Comparison of ENCODE assay signal across 14 cellular contexts in the genomic region with DNA sequence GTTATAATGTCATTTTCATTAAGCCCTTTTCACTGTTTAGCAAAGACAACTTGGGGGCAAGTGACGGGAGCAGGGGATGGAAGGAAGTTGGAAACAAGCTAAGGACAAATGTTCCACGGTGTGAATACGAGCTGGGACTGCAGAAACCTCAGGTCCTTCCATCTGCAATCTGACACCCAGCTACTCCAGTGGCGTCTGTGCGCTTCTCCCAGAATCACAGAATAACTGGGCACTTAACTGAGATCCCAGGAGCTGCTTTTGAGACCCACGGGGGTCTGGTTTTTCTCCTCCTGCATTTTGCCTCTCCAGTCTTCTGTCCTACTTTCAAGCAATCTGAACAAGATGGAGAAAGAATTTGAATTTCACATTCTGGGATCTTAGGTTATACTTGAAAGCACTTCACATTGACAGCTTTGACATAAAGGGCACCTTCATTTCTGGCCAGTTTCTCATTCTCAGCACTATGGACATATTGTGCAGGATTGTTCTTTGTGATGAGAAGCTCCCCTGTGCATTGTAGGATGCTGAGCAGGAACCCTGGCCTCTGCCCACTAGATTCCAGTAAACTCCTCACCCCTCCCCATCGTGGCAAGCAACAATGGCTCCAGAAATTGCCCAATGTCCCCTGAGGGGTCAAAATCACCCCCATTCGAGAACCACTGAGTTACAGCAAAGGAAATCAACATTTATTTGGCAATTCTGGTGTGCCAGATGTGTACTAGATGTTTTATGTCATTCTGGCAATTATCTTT.
DNase-seq lines count a peak whose midpoint lies in the region; ATAC-seq and TF ChIP-seq lines count a peak whose summit lies in the region.
"Had no signal": no experiment of that assay in that cellular context is flagged by ENCODE, and none has a peak within 500 bp of the region (broad histone marks: within the 10 kb centered on the region; RNA-seq: fewer than 3 reads in every experiment).

No MANE protein-coding gene starts in this region.

- no peak overlapping the region for H2AFZ ChIP-seq in mesenchymal stem cell (ENCODE audit: low read depth, low read length)

- no peak overlapping the region for H3K23ac ChIP-seq in mesenchymal stem cell (ENCODE audit: low read length in 2 of 2)

- H2BK120ac ChIP-seq in mesenchymal stem cell (ENCODE audit: low read depth, low read length) = no peak overlapping the region

- no peak overlapping the region for H3K14ac ChIP-seq in mesenchymal stem cell (ENCODE audit: low read length in 2 of 2)

- H4K91ac ChIP-seq in mesenchymal stem cell (ENCODE audit: low read length) = no peak overlapping the region

- no peak overlapping the region for H2AK5ac ChIP-seq in mesenchymal stem cell (ENCODE audit: low read length, severe bottlenecking)

- no peaks in the 10 kb centered on the region for H3K9me3 ChIP-seq in mesenchymal stem cell (ENCODE audit: control insufficient read depth, low read length)

- H3K4me3 ChIP-seq in fibroblast of the aortic adventitia (ENCODE audit: low read depth, low read length) (no peak overlapping the region), mesenchymal stem cell (ENCODE audit: insufficient read depth in 1 of 2, low read depth in 1 of 2, low read length in 2 of 2) (peak overlapping the region in 1 of 2 experiments; percentile 38)
- H3K4me3 ChIP-seq: K562, SK-N-MC had no signal

- no peak overlapping the region for H3K27ac ChIP-seq in mesenchymal stem cell (ENCODE audit: low read length, poor library complexity, severe bottlenecking)
- H3K27ac ChIP-seq: SK-N-MC had no signal

- H3K79me1 ChIP-seq in mesenchymal stem cell (replicated peaks; ENCODE audit: low read length, poor library complexity, severe bottlenecking) = no peaks in the 10 kb centered on the region

- H3K4me2 ChIP-seq in mesenchymal stem cell (ENCODE audit: low read length, poor library complexity, severe bottlenecking) = no peak overlapping the region

- H3K4ac ChIP-seq in mesenchymal stem cell (ENCODE audit: low read depth in 1 of 2, low read length in 2 of 2) = no peak overlapping the region

- ATAC-seq in Right ventricle myocardium inferior (peak; percentile 42), HG03097 (IDR thresholded peaks at IDR 0.05; ENCODE audit: low FRiP score, unreplicated experiment) (no peak)
- ATAC-seq: K562 had no signal

- WGBS in mesenchymal stem cell = 51% methylated on average over 6 of the region's 8 CpGs

- no peak overlapping the region for H2BK5ac ChIP-seq in mesenchymal stem cell (ENCODE audit: low read depth, low read length, poor library complexity, severe bottlenecking)

- no peak overlapping the region for H3K18ac ChIP-seq in mesenchymal stem cell (ENCODE audit: low read depth in 1 of 2, low read length in 2 of 2)

- H3K4me1 ChIP-seq in mesenchymal stem cell (ENCODE audit: control insufficient read depth, insufficient read depth, low read depth, low read length) = no peaks in the 10 kb centered on the region

- H3K36me3 ChIP-seq in mesenchymal stem cell (ENCODE audit: control insufficient read depth in 1 of 2, insufficient read depth in 2 of 2, low read depth in 1 of 2, low read length in 2 of 2) = no peaks in the 10 kb centered on the region

- H4K8ac ChIP-seq in mesenchymal stem cell (ENCODE audit: low read length) = no peak overlapping the region

- no peak for DNase-seq in Right ventricle myocardium inferior (ENCODE audit: missing footprints)
- DNase-seq in cardiac septum (ENCODE audit: low spot score) = no peak
- peak; percentile 44 for DNase-seq in fibroblast of the aortic adventitia (ENCODE audit: low read depth)
- DNase-seq in mesenchymal stem cell = no peak
- DNase-seq in NK-92 (lab: John Stamatoyannopoulos, UW; ENCODE audit: unreplicated experiment) = no peak
- no peak for DNase-seq in activated effector memory CD4-positive, alpha-beta T cell treated with Interleukin-2 at 50 U/mL for 16 hours
- no peak for DNase-seq in activated CD4-positive, alpha-beta T cell treated with anti-CD3 and anti-CD28 coated beads for 4 hours
- DNase-seq: activated CD4-positive, alpha-beta memory T cell treated with anti-CD3 and anti-CD28 coated beads for 36 hours; amniotic stem cell; NCI-H1092; NCI-H226 had no signal

- intact Hi-C loops in Right ventricle myocardium inferior (cut with DNase I) = no loop called here
- intact Hi-C loops in cardiac septum (cut with DNase I) = no loop called here

- no peak for TF ChIP-seq CTCF in fibroblast of the aortic adventitia (IDR thresholded peaks at IDR 0.05; ENCODE audit: insufficient read depth, low read length)

- H2BK12ac ChIP-seq in mesenchymal stem cell (ENCODE audit: low read length in 2 of 2) = no peak overlapping the region

- H3K9ac ChIP-seq in mesenchymal stem cell (ENCODE audit: low read length) = peak overlapping the region; percentile 48

- no peaks in the 10 kb centered on the region for H3K27me3 ChIP-seq in mesenchymal stem cell (ENCODE audit: control insufficient read depth in 1 of 2, insufficient read depth in 1 of 2, low read length in 2 of 2)

- H2BK15ac ChIP-seq in mesenchymal stem cell (ENCODE audit: low read depth, poor library complexity, severe bottlenecking) = no peak overlapping the region
